In the genomic region with DNA sequence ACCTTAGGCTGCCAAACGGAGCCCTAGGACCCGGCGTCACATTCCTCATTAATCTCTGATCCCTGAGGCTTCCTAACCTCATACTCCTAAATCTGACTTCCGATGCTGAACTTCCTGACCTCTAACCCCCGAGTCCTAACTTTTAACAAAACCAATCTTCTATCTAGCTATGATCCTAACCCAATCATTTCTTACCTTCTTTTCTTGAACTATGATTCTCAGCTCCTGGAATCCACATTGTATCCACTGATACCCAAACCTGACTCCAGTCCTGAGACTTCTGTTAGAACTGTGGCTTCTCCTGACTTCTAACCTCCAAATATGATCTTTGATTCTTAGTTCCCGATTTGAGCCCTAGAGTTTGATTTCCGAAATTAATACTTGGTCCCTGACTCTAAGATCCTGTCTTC, we compare ENCODE assay signal across 1 cellular context.
A peak's percentile ranks its signal among the peaks of the same experiment; 100 is the strongest.
TF ChIP-seq lines count a peak whose summit lies in the region.

No MANE protein-coding gene starts in this region.

TF ChIP-seq in HepG2, 621 proteins besides CTCF, POLR2A, EP300 and RAD21 (continued from another document):
- TF ChIP-seq, protein P1, sequence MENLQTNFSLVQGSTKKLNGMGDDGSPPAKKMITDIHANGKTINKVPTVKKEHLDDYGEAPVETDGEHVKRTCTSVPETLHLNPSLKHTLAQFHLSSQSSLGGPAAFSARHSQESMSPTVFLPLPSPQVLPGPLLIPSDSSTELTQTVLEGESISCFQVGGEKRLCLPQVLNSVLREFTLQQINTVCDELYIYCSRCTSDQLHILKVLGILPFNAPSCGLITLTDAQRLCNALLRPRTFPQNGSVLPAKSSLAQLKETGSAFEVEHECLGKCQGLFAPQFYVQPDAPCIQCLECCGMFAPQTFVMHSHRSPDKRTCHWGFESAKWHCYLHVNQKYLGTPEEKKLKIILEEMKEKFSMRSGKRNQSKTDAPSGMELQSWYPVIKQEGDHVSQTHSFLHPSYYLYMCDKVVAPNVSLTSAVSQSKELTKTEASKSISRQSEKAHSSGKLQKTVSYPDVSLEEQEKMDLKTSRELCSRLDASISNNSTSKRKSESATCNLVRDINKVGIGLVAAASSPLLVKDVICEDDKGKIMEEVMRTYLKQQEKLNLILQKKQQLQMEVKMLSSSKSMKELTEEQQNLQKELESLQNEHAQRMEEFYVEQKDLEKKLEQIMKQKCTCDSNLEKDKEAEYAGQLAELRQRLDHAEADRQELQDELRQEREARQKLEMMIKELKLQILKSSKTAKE (CRISPR knock-in tag; IDR thresholded peaks at IDR 0.05; ENCODE audit: borderline replicate concordance), result no peak
- TF ChIP-seq, protein P2, sequence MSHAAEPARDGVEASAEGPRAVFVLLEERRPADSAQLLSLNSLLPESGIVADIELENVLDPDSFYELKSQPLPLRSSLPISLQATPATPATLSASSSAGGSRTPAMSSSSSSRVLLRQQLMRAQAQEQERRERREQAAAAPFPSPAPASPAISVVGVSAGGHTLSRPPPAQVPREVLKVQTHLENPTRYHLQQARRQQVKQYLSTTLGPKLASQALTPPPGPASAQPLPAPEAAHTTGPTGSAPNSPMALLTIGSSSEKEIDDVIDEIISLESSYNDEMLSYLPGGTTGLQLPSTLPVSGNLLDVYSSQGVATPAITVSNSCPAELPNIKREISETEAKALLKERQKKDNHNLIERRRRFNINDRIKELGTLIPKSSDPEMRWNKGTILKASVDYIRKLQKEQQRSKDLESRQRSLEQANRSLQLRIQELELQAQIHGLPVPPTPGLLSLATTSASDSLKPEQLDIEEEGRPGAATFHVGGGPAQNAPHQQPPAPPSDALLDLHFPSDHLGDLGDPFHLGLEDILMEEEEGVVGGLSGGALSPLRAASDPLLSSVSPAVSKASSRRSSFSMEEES (CRISPR knock-in tag; IDR thresholded peaks at IDR 0.05), result no peak
- TF ChIP-seq, protein P3, sequence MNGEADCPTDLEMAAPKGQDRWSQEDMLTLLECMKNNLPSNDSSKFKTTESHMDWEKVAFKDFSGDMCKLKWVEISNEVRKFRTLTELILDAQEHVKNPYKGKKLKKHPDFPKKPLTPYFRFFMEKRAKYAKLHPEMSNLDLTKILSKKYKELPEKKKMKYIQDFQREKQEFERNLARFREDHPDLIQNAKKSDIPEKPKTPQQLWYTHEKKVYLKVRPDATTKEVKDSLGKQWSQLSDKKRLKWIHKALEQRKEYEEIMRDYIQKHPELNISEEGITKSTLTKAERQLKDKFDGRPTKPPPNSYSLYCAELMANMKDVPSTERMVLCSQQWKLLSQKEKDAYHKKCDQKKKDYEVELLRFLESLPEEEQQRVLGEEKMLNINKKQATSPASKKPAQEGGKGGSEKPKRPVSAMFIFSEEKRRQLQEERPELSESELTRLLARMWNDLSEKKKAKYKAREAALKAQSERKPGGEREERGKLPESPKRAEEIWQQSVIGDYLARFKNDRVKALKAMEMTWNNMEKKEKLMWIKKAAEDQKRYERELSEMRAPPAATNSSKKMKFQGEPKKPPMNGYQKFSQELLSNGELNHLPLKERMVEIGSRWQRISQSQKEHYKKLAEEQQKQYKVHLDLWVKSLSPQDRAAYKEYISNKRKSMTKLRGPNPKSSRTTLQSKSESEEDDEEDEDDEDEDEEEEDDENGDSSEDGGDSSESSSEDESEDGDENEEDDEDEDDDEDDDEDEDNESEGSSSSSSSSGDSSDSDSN (CRISPR knock-in tag; IDR thresholded peaks at IDR 0.05), result no peak
- TF ChIP-seq, protein P4, sequence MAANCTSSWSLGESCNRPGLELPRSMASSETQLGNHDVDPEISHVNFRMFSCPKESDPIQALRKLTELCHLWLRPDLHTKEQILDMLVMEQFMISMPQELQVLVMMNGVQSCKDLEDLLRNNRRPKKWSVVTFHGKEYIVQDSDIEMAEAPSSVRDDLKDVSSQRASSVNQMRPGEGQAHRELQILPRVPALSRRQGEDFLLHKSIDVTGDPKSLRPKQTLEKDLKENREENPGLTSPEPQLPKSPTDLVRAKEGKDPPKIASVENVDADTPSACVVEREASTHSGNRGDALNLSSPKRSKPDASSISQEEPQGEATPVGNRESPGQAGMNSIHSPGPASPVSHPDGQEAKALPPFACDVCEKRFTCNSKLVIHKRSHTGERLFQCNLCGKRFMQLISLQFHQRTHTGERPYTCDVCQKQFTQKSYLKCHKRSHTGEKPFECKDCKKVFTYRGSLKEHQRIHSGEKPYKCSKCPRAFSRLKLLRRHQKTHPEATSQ (CRISPR knock-in tag; IDR thresholded peaks at IDR 0.05; ENCODE audit: borderline replicate concordance), result no peak
- TF ChIP-seq STAT5B (CRISPR knock-in tag; IDR thresholded peaks at IDR 0.05) (no peak), ZFP36L1 (CRISPR knock-in tag; IDR thresholded peaks at IDR 0.05) (no peak), ZNF570 (CRISPR knock-in tag; IDR thresholded peaks at IDR 0.05; ENCODE audit: borderline replicate concordance) (no peak), NR2F6 (IDR thresholded peaks at IDR 0.05) (no peak), NR2F6 (CRISPR knock-in tag; IDR thresholded peaks at IDR 0.05) (peak; percentile 40; the same call in 1 of the 2 replicates), ZNF792 (CRISPR knock-in tag; IDR thresholded peaks at IDR 0.05) (no peak), RARA (CRISPR knock-in tag; IDR thresholded peaks at IDR 0.05) (no peak), ADNP (CRISPR knock-in tag; IDR thresholded peaks at IDR 0.05) (no peak), PHF8 (CRISPR knock-in tag; IDR thresholded peaks at IDR 0.05) (no peak), ISX (CRISPR knock-in tag; conservative IDR thresholded peaks at IDR 0.05) (no peak), KDM3A (CRISPR knock-in tag; IDR thresholded peaks at IDR 0.05; ENCODE audit: low read depth) (no peak), ETV5 (CRISPR knock-in tag; IDR thresholded peaks at IDR 0.05; ENCODE audit: borderline replicate concordance) (0 out of 2 replicates have a peak, but pooled peaks have one; percentile 3), AKAP8 (CRISPR knock-in tag; IDR thresholded peaks at IDR 0.05) (no peak), NFIB (CRISPR knock-in tag; IDR thresholded peaks at IDR 0.05; ENCODE audit: borderline replicate concordance) (no peak), GATAD2A (CRISPR knock-in tag; IDR thresholded peaks at IDR 0.05) (0 out of 2 replicates have a peak, but pooled peaks have one; percentile 4), ZNF569 (CRISPR knock-in tag; IDR thresholded peaks at IDR 0.05; ENCODE audit: borderline replicate concordance) (no peak), ZNF367 (CRISPR knock-in tag; IDR thresholded peaks at IDR 0.05; ENCODE audit: borderline replicate concordance) (0 out of 2 replicates have a peak, but pooled peaks have one; percentile 17)
- TF ChIP-seq, protein P5, sequence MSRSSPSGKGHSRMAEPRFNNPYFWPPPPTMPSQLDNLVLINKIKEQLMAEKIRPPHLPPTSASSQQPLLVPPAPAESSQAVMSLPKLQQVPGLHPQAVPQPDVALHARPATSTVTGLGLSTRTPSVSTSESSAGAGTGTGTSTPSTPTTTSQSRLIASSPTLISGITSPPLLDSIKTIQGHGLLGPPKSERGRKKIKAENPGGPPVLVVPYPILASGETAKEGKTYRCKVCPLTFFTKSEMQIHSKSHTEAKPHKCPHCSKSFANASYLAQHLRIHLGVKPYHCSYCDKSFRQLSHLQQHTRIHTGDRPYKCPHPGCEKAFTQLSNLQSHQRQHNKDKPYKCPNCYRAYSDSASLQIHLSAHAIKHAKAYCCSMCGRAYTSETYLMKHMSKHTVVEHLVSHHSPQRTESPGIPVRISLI (CRISPR knock-in tag; IDR thresholded peaks at IDR 0.05; ENCODE audit: borderline replicate concordance), result no peak
- TF ChIP-seq, protein P6, sequence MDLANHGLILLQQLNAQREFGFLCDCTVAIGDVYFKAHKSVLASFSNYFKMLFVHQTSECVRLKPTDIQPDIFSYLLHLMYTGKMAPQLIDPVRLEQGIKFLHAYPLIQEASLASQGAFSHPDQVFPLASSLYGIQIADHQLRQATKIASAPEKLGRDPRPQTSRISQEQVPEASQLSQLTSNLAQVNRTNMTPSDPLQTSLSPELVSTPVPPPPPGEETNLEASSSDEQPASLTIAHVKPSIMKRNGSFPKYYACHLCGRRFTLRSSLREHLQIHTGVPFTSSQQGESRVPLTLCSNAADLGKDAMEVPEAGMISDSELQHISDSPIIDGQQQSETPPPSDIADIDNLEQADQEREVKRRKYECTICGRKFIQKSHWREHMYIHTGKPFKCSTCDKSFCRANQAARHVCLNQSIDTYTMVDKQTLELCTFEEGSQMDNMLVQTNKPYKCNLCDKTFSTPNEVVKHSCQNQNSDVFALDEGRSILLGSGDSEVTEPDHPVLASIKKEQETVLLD (CRISPR knock-in tag; IDR thresholded peaks at IDR 0.05; ENCODE audit: low read depth), result no peak
- TF ChIP-seq, protein P7, sequence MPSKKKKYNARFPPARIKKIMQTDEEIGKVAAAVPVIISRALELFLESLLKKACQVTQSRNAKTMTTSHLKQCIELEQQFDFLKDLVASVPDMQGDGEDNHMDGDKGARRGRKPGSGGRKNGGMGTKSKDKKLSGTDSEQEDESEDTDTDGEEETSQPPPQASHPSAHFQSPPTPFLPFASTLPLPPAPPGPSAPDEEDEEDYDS (CRISPR knock-in tag; IDR thresholded peaks at IDR 0.05), result no peak
- TF ChIP-seq, protein P8, sequence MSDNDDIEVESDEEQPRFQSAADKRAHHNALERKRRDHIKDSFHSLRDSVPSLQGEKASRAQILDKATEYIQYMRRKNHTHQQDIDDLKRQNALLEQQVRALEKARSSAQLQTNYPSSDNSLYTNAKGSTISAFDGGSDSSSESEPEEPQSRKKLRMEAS (IDR thresholded peaks at IDR 0.05), result 0 out of 2 replicates have a peak, but pooled peaks have one; percentile 4
- TF ChIP-seq, protein P9, sequence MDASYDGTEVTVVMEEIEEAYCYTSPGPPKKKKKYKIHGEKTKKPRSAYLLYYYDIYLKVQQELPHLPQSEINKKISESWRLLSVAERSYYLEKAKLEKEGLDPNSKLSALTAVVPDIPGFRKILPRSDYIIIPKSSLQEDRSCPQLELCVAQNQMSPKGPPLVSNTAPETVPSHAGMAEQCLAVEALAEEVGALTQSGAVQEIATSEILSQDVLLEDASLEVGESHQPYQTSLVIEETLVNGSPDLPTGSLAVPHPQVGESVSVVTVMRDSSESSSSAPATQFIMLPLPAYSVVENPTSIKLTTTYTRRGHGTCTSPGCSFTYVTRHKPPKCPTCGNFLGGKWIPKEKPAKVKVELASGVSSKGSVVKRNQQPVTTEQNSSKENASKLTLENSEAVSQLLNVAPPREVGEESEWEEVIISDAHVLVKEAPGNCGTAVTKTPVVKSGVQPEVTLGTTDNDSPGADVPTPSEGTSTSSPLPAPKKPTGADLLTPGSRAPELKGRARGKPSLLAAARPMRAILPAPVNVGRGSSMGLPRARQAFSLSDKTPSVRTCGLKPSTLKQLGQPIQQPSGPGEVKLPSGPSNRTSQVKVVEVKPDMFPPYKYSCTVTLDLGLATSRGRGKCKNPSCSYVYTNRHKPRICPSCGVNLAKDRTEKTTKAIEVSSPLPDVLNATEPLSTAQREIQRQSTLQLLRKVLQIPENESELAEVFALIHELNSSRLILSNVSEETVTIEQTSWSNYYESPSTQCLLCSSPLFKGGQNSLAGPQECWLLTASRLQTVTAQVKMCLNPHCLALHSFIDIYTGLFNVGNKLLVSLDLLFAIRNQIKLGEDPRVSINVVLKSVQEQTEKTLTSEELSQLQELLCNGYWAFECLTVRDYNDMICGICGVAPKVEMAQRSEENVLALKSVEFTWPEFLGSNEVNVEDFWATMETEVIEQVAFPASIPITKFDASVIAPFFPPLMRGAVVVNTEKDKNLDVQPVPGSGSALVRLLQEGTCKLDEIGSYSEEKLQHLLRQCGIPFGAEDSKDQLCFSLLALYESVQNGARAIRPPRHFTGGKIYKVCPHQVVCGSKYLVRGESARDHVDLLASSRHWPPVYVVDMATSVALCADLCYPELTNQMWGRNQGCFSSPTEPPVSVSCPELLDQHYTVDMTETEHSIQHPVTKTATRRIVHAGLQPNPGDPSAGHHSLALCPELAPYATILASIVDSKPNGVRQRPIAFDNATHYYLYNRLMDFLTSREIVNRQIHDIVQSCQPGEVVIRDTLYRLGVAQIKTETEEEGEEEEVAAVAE (CRISPR knock-in tag; IDR thresholded peaks at IDR 0.05; ENCODE audit: borderline replicate concordance), result 0 out of 2 replicates have a peak, but pooled peaks have one; percentile 7
- TF ChIP-seq, protein P10, sequence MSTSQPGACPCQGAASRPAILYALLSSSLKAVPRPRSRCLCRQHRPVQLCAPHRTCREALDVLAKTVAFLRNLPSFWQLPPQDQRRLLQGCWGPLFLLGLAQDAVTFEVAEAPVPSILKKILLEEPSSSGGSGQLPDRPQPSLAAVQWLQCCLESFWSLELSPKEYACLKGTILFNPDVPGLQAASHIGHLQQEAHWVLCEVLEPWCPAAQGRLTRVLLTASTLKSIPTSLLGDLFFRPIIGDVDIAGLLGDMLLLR (CRISPR knock-in tag; IDR thresholded peaks at IDR 0.05), result no peak
